10 cellular contexts compared by ENCODE assay signal in genomic region chr7:130224923-130225322, GRCh38. TPM values are rescaled to one million over a fixed set of nuclear protein-coding genes. Genes with fewer than 3 reads are reported as not detected.
"Had no signal": no experiment of that assay in that cellular context is flagged by ENCODE, and none has a peak within 500 bp of the region (broad histone marks: within the 10 kb centered on the region; RNA-seq: fewer than 3 reads in every experiment).

No MANE protein-coding gene starts in this region.

RNA-seq across cellular contexts. Expression of gene SSMEM1, which starts 17.3 kb away (rescaled TPM):
- total RNA-seq: activated CD8-positive, alpha-beta T cell treated with anti-CD3 and anti-CD28 coated beads, Interleukin-2, amount 10 ng/mL, durations not matched to agents 7 days and 5 days; activated naive CD8-positive, alpha-beta T cell treated with anti-CD3 and anti-CD28 coated beads, Interleukin-2, amount 10 ng/mL, durations not matched to agents 7 days and 5 days; ascending aorta; endothelial cell of umbilical vein; foreskin keratinocyte; left lobe of liver; neural crest cell; pancreas; WTC11 had no signal
- polyA plus RNA-seq: endothelial cell of umbilical vein, foreskin keratinocyte, small intestine had no signal

RNA-seq across cellular contexts. Expression of gene CPA2, which starts 41.7 kb away (rescaled TPM):
- total RNA-seq: activated CD8-positive, alpha-beta T cell treated with anti-CD3 and anti-CD28 coated beads, Interleukin-2, amount 10 ng/mL, durations not matched to agents 7 days and 5 days; activated naive CD8-positive, alpha-beta T cell treated with anti-CD3 and anti-CD28 coated beads, Interleukin-2, amount 10 ng/mL, durations not matched to agents 7 days and 5 days; ascending aorta; endothelial cell of umbilical vein had no signal
- polyA plus RNA-seq: endothelial cell of umbilical vein had no signal
